8 cellular contexts compared by ENCODE assay signal in genomic region chr3:123201557-123202427, GRCh38. TPM values are rescaled to one million over a fixed set of nuclear protein-coding genes. Genes with fewer than 3 reads are reported as not detected.
DNase-seq lines count a peak whose midpoint lies in the region; ATAC-seq and TF ChIP-seq lines count a peak whose summit lies in the region.

A gene with protein sequence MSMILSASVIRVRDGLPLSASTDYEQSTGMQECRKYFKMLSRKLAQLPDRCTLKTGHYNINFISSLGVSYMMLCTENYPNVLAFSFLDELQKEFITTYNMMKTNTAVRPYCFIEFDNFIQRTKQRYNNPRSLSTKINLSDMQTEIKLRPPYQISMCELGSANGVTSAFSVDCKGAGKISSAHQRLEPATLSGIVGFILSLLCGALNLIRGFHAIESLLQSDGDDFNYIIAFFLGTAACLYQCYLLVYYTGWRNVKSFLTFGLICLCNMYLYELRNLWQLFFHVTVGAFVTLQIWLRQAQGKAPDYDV (plus strand): TSS chr3:123201943. CDS start chr3:123209218, 7,275 bp downstream.

- DNase-seq in GM04504 (ENCODE audit: low read depth) (peak; percentile 77), NCI-H1048 (lab: John Stamatoyannopoulos, UW) (peak; percentile 95), SK-N-SH (peak; percentile 94), glomerular endothelial cell (ENCODE audit: extremely low read depth, low read depth, low spot score) (peak; percentile 36), omental fat pad (ENCODE audit: low spot score) (peak; percentile 67), testis (peak; percentile 96)
- DNase-seq in activated naive CD4-positive, alpha-beta T cell treated with anti-CD3 and anti-CD28 coated beads, Interleukin-2, amount 50 U/mL, for 16 hours = peak; percentile 95

- WGBS in SK-N-SH (ENCODE audit: low lambda C conversion rate) = 0% methylated on average over 21 of the region's 60 CpGs
- WGBS in testis, 2 donors = 0 to 2% methylated on average over 9 to 49 of the region's 60 CpGs

- peaks cover 0 to 10% of the 10 kb centered on the region in 2 experiments for H3K36me3 ChIP-seq in SK-N-SH (replicated peaks in 1 of 2; ENCODE audit: control insufficient read depth in 1 of 2, insufficient read depth in 2 of 2, low read length in 1 of 2)
- no peaks in the 10 kb centered on the region for H3K36me3 ChIP-seq in testis (ENCODE audit: low read depth, missing control alignments)

- no peaks in the 10 kb centered on the region for H3K27me3 ChIP-seq in SK-N-SH (ENCODE audit: insufficient read depth)
- no peaks in the 10 kb centered on the region for H3K27me3 ChIP-seq in testis

- H3K9me3 ChIP-seq in SK-N-SH = no peaks in the 10 kb centered on the region
- no peaks in the 10 kb centered on the region for H3K9me3 ChIP-seq in testis

- intact Hi-C loops in testis (cut with DNase I; ENCODE audit: low total_unique reads) = no loop called here

- TF ChIP-seq RAD21 in SK-N-SH (IDR thresholded peaks at IDR 0.05; ENCODE audit: low read length) = no peak

- peaks cover 4% of the 10 kb centered on the region for H3F3A ChIP-seq in SK-N-SH (replicated peaks; ENCODE audit: insufficient read depth)

- TF ChIP-seq CTCF in SK-N-SH (IDR thresholded peaks at IDR 0.05) (no peak), omental fat pad (IDR thresholded peaks at IDR 0.05) (no peak), testis (IDR thresholded peaks at IDR 0.05) (no peak)

- H3K79me2 ChIP-seq in SK-N-SH (ENCODE audit: insufficient read depth) = peaks cover 43% of the 10 kb centered on the region

- ATAC-seq in HG02571 (IDR thresholded peaks at IDR 0.05; ENCODE audit: unreplicated experiment) = peak; percentile 99
- ATAC-seq in omental fat pad (ENCODE audit: low FRiP score) = peak; percentile 99

- peak within 1 kb of the TSS; percentile 87 for H3K9ac ChIP-seq in SK-N-SH

- TF ChIP-seq EP300 in SK-N-SH (IDR thresholded peaks at IDR 0.05; ENCODE audit: borderline replicate concordance in 1 of 2, low read depth in 1 of 2, low read length in 1 of 2) = no peak

- no peak for TF ChIP-seq POLR2A in testis (IDR thresholded peaks at IDR 0.05)

- no peaks in the 10 kb centered on the region for H4K20me1 ChIP-seq in SK-N-SH (ENCODE audit: insufficient read depth)

- H3K9me2 ChIP-seq in SK-N-SH = no peaks in the 10 kb centered on the region

- H3K27ac ChIP-seq in SK-N-SH (ENCODE audit: low read depth in 2 of 2, low read length in 1 of 2) (peak within 1 kb of the TSS; percentile 56 to 78; a peak in 3 of 4 replicates), testis (peak within 1 kb of the TSS; percentile 84 to 91)

- H2AFZ ChIP-seq in SK-N-SH (ENCODE audit: low read depth) = peak within 1 kb of the TSS; percentile 100

- H3K4me3 ChIP-seq in SK-N-SH (ENCODE audit: low read depth in 2 of 2, low read length in 1 of 2) (peak within 1 kb of the TSS; percentile 95 to 99), testis (peak within 1 kb of the TSS; percentile 91 to 95)

- CTCF ChIA-PET in SK-N-SH (lab: Yijun Ruan, JAX) = interaction anchor here (1.1 to 1.4 kb wide), 4 partner anchors 22 to 258 kb away, joined by 3 to 5 read pairs (median 4); no protein-coding TSS in a partner anchor

- peaks cover 0 to 13% of the 10 kb centered on the region in 2 experiments; a peak in 2 of 4 replicates for H3K4me1 ChIP-seq in SK-N-SH (ENCODE audit: control insufficient read depth in 1 of 2, insufficient read depth in 2 of 2, low read depth in 1 of 2, low read length in 1 of 2)
- H3K4me1 ChIP-seq in testis = peaks cover 11% of the 10 kb centered on the region

- POLR2A ChIA-PET in SK-N-SH (lab: Yijun Ruan, JAX) = interaction anchor here (0.6 to 0.9 kb wide), 3 partner anchors 17 to 131 kb away, joined by 3 read pairs; no protein-coding TSS in a partner anchor

- H3K4me2 ChIP-seq in SK-N-SH = peak within 1 kb of the TSS; percentile 88

TF ChIP-seq in SK-N-SH, 30 proteins besides CTCF, POLR2A, EP300 and RAD21:
- TF ChIP-seq POLR2AphosphoS5 (IDR thresholded peaks at IDR 0.05; ENCODE audit: low read depth, low read length) = peak; percentile 86
- TF ChIP-seq, protein P1, sequence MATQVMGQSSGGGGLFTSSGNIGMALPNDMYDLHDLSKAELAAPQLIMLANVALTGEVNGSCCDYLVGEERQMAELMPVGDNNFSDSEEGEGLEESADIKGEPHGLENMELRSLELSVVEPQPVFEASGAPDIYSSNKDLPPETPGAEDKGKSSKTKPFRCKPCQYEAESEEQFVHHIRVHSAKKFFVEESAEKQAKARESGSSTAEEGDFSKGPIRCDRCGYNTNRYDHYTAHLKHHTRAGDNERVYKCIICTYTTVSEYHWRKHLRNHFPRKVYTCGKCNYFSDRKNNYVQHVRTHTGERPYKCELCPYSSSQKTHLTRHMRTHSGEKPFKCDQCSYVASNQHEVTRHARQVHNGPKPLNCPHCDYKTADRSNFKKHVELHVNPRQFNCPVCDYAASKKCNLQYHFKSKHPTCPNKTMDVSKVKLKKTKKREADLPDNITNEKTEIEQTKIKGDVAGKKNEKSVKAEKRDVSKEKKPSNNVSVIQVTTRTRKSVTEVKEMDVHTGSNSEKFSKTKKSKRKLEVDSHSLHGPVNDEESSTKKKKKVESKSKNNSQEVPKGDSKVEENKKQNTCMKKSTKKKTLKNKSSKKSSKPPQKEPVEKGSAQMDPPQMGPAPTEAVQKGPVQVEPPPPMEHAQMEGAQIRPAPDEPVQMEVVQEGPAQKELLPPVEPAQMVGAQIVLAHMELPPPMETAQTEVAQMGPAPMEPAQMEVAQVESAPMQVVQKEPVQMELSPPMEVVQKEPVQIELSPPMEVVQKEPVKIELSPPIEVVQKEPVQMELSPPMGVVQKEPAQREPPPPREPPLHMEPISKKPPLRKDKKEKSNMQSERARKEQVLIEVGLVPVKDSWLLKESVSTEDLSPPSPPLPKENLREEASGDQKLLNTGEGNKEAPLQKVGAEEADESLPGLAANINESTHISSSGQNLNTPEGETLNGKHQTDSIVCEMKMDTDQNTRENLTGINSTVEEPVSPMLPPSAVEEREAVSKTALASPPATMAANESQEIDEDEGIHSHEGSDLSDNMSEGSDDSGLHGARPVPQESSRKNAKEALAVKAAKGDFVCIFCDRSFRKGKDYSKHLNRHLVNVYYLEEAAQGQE (IDR thresholded peaks at IDR 0.05; ENCODE audit: low read depth, low read length) = no peak
- peak; percentile 52; the same call in 1 of the 2 replicates for TF ChIP-seq TAF1 (IDR thresholded peaks at IDR 0.05; ENCODE audit: borderline replicate concordance, low read depth, low read length)
- TF ChIP-seq, protein P2, sequence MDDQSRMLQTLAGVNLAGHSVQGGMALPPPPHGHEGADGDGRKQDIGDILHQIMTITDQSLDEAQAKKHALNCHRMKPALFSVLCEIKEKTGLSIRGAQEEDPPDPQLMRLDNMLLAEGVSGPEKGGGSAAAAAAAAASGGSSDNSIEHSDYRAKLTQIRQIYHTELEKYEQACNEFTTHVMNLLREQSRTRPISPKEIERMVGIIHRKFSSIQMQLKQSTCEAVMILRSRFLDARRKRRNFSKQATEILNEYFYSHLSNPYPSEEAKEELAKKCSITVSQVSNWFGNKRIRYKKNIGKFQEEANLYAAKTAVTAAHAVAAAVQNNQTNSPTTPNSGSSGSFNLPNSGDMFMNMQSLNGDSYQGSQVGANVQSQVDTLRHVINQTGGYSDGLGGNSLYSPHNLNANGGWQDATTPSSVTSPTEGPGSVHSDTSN (IDR thresholded peaks at IDR 0.05) = peak; percentile 91
- peak; percentile 24; the same call in 1 of the 2 replicates for TF ChIP-seq RCOR1 (IDR thresholded peaks at IDR 0.05; ENCODE audit: low read length)
- peak; percentile 77; the same call in 1 of the 2 replicates for TF ChIP-seq SIN3A (IDR thresholded peaks at IDR 0.05; ENCODE audit: borderline replicate concordance, low read depth, low read length)
- peak; percentile 69; the same call in 1 of the 2 replicates for TF ChIP-seq MAX (IDR thresholded peaks at IDR 0.05; ENCODE audit: low read depth)
- no peak for TF ChIP-seq ZBTB33 (IDR thresholded peaks at IDR 0.05; ENCODE audit: borderline replicate concordance, low read depth)
- peak; percentile 61 for TF ChIP-seq NRF1 (IDR thresholded peaks at IDR 0.05; ENCODE audit: low read depth, low read length)
- peak; percentile 84 for TF ChIP-seq MXI1 (IDR thresholded peaks at IDR 0.05; ENCODE audit: low read depth, low read length)

RNA-seq across cellular contexts. Expression of the gene that starts here (rescaled TPM):
- polyA plus RNA-seq in SK-N-SH (2012; rRNA removed) (13.0 and 17.4 TPM in 2 replicates), testis (ENCODE audit: insufficient read depth, low read depth, low replicate concordance) (58.8 TPM)
- 14.5 and 17.3 TPM in 2 replicates for polyA plus RNA-seq in SK-N-SH (2012; cell fraction: cytosol; rRNA removed)
- polyA plus RNA-seq in SK-N-SH (2012; cell fraction: nucleus; rRNA removed) = 6.0 and 14.5 TPM in 2 replicates
- total RNA-seq in glomerular endothelial cell (37.0 and 57.2 TPM in 2 replicates), omental fat pad (10 to 100 TPM; 18.4 to 33.7 (median 31.1) TPM), testis (10 to 100 TPM; 52.0 to 59.6 TPM)

Comparison
In these comparisons a context has a peak if more than half of its experiments do, and no peak if none do; other contexts are left out.
1. Peak in every context shown above with its lines: DNase-seq, ATAC-seq, H3K4me3 ChIP-seq and H3K27ac ChIP-seq.
2. DNase-seq: peak in every context shown above with its lines; median percentile 96 in testis; 95 in NCI-H1048; 95 in activated naive CD4-positive, alpha-beta T cell treated with anti-CD3 and anti-CD28 coated beads, Interleukin-2, amount 50 U/mL, for 16 hours; 94 in SK-N-SH; 77 in GM04504; 67 in omental fat pad; 36 in glomerular endothelial cell.